Comparison of ENCODE assay signal across 8 cellular contexts in genomic region chr4:76830612-76831474, GRCh38.
DNase-seq lines count a peak whose midpoint lies in the region; ATAC-seq and TF ChIP-seq lines count a peak whose summit lies in the region.

No MANE protein-coding gene starts in this region.

- no peaks in the 10 kb centered on the region for H3K4me1 ChIP-seq in foreskin keratinocyte

- H3K27me3 ChIP-seq in foreskin keratinocyte = peaks cover 5% of the 10 kb centered on the region

- no peak for ATAC-seq in foreskin keratinocyte

- POLR2A ChIA-PET in RWPE1 (lab: Yijun Ruan, JAX; ENCODE audit: low non-redundant PET) = no interaction called here

- no peak for TF ChIP-seq CTCF in RWPE1 (conservative IDR thresholded peaks at IDR 0.05; ENCODE audit: low read depth)
- no peak for TF ChIP-seq CTCF in foreskin keratinocyte (conservative IDR thresholded peaks at IDR 0.05)

- CTCF ChIA-PET in RWPE1 (lab: Yijun Ruan, JAX) = no interaction called here

- H3K27ac ChIP-seq in RWPE1 (peak overlapping the region; percentile 47; the same call in 1 of the 2 replicates), foreskin keratinocyte (no peak overlapping the region)

- peak; percentile 84 for DNase-seq in Daoy (ENCODE audit: low read depth)
- DNase-seq in RWPE1 (ENCODE audit: low spot score) = peak; percentile 47
- peak; percentile 44 to 45 for DNase-seq in foreskin keratinocyte
- DNase-seq in putamen (ENCODE audit: low spot score) = peak; percentile 7
- DNase-seq in occipital lobe (lab: John Stamatoyannopoulos, UW) = no peak
- DNase-seq in T-helper 9 cell = no peak
- DNase-seq in activated CD4-positive, CD25-positive, alpha-beta regulatory T cell treated with anti-CD3 and anti-CD28 coated beads, Interleukin-2, amount 50 U/mL, for 72 hours = no peak
- DNase-seq in SIG-M5 treated with dmso at 0.1 percent for 504 hours (lab: John Stamatoyannopoulos, UW; ENCODE audit: unreplicated experiment) = no peak

Comparison
In these comparisons a context has a peak if more than half of its experiments do, and no peak if none do; other contexts are left out.
1. DNase-seq: peak in Daoy (single experiment), RWPE1 (single experiment), foreskin keratinocyte (2 of 2) and putamen (single experiment); none in occipital lobe (single experiment), T-helper 9 cell (single experiment), activated CD4-positive, CD25-positive, alpha-beta regulatory T cell treated with anti-CD3 and anti-CD28 coated beads, Interleukin-2, amount 50 U/mL, for 72 hours (single experiment) and SIG-M5 treated with dmso at 0.1 percent for 504 hours (single experiment).